In genomic region chr10:58674260-58674659, GRCh38 we compare ENCODE assay signal across 20 cellular contexts.
"Had no signal": no experiment of that assay in that cellular context is flagged by ENCODE, and none has a peak within 500 bp of the region (broad histone marks: within the 10 kb centered on the region; RNA-seq: fewer than 3 reads in every experiment).

No MANE protein-coding gene starts in this region.

- H3K4me1 Mint-ChIP-seq: endodermal cell; naive thymus-derived CD4-positive, alpha-beta T cell had no signal

- H3K27me3 Mint-ChIP-seq: type B pancreatic cell had no signal

- FAIRE-seq: endothelial cell of umbilical vein, frontal cortex, islet of Langerhans, small intestine, urothelium cell line had no signal

- H3K9me3 Mint-ChIP-seq: endodermal cell had no signal

- H3K36me3 Mint-ChIP-seq: naive thymus-derived CD4-positive, alpha-beta T cell had no signal

- H3K27ac Mint-ChIP-seq: endodermal cell; naive thymus-derived CD4-positive, alpha-beta T cell; type B pancreatic cell had no signal

- DNase-seq: colonic mucosa; dermis blood vessel endothelial cell; endodermal cell; erythroblast; heart left ventricle; hippocampal formation; kidney glomerular epithelial cell; mammary epithelial cell; naive thymus-derived CD4-positive, alpha-beta T cell; ovary; right cardiac atrium; small intestine; stimulated activated CD4-positive, alpha-beta T cell treated with anti-CD3 and anti-CD28 coated beads, Interleukin-2, amount 100 ng/mL, for 48 hours; stimulated activated naive CD4-positive, alpha-beta T cell treated with Interleukin-2 at 50 U/mL for 16 hours; thyroid gland had no signal

- ATAC-seq: heart left ventricle; naive thymus-derived CD4-positive, alpha-beta T cell; right cardiac atrium had no signal

- H3K4me3 Mint-ChIP-seq: endodermal cell; naive thymus-derived CD4-positive, alpha-beta T cell; type B pancreatic cell had no signal
